ENCODE assay signal across 8 cellular contexts in the genomic region with DNA sequence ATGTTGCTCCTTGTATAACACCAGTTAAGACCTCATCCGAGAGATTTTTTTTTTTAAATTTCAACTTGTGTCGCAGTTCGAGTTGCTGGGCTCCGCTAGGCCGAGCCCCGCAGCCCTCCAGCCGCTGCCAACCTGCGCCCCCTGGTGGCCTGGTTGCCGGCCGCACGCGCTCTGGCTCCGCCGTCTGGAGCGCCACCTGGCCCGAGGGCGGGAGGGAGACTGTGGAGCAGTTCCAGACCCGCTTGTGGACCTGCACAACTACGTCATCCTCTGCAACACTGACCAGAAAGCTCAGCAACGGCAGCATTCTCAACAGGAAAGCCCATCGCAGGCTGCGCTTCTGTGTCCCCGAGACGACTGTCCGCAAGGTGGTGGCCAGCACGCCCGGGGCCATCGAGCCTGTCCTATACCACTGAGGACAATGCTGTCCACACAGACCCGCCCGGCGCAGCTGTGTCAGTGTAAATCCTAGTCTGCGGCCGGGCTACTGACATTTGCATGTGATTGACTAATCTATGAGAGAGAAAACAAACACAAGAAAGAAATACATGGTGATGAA. TPM values are rescaled to one million over a fixed set of nuclear protein-coding genes. Genes with fewer than 3 reads are reported as not detected.
A peak's percentile ranks its signal among the peaks of the same experiment; 100 is the strongest.
DNase-seq lines count a peak whose midpoint lies in the region; ATAC-seq and TF ChIP-seq lines count a peak whose summit lies in the region.

No MANE protein-coding gene starts in this region.

- peaks cover 3% of the 10 kb centered on the region for H3K27me3 Mint-ChIP-seq in activated CD4-positive, alpha-beta T cell treated with anti-CD3 and anti-CD28 coated beads for 36 hours
- peaks cover 26% of the 10 kb centered on the region for H3K27me3 Mint-ChIP-seq in chondrocyte (ENCODE audit: low read depth)

- no peaks in the 10 kb centered on the region for H3K36me3 Mint-ChIP-seq in activated CD4-positive, alpha-beta T cell treated with anti-CD3 and anti-CD28 coated beads for 36 hours (ENCODE audit: low read depth)
- H3K36me3 Mint-ChIP-seq in chondrocyte (ENCODE audit: low read depth) = peaks cover 1% of the 10 kb centered on the region

- POLR2A ChIA-PET in activated CD4-positive, alpha-beta T cell treated with anti-CD3 and anti-CD28 coated beads for 36 hours (lab: Charles Lee) = no interaction called here

- H3K4me3 Mint-ChIP-seq in activated CD4-positive, alpha-beta T cell treated with anti-CD3 and anti-CD28 coated beads for 36 hours = peak overlapping the region; percentile 54
- H3K4me3 Mint-ChIP-seq in chondrocyte (ENCODE audit: unreplicated experiment) = peak overlapping the region; percentile 73

- CTCF ChIA-PET in activated CD4-positive, alpha-beta T cell treated with anti-CD3 and anti-CD28 coated beads for 36 hours (lab: Charles Lee) = interaction anchor here (0.6 to 2.5 kb wide), 14 partner anchors 10 to 291 kb away, joined by 3 to 12 read pairs (median 4); a partner anchor contains a TSS

- intact Hi-C loops in activated CD4-positive, alpha-beta T cell treated with anti-CD3 and anti-CD28 coated beads for 36 hours (cut with DNase I, micrococcal nuclease) = loop anchor here (1.0 to 10.0 kb wide), 8 partner anchors 14 to 596 kb away; a partner anchor contains a TSS

- ATAC-seq in GM18861 (IDR thresholded peaks at IDR 0.05; ENCODE audit: unreplicated experiment) = peak; percentile 98
- peak; percentile 98 for ATAC-seq in HG03103 (IDR thresholded peaks at IDR 0.05; ENCODE audit: low read depth, unreplicated experiment)
- peak; percentile 100 for ATAC-seq in activated CD4-positive, alpha-beta T cell treated with anti-CD3 and anti-CD28 coated beads for 36 hours

- peak; percentile 74 for DNase-seq in ACHN
- DNase-seq in NCI-H345 treated with DMSO at 0.1 percent for 48 hours (lab: John Stamatoyannopoulos, UW; ENCODE audit: unreplicated experiment) = peak; percentile 28
- peak; percentile 92 for DNase-seq in activated CD4-positive, alpha-beta T cell treated with anti-CD3 and anti-CD28 coated beads for 36 hours
- no peak for DNase-seq in chondrocyte (ENCODE audit: low spot score)
- DNase-seq in kidney tubule cell (ENCODE audit: low spot score) = peak; percentile 85
- peak; percentile 77 to 92 (median 78) for DNase-seq in stimulated activated CD4-positive, alpha-beta T cell treated with anti-CD3 and anti-CD28 coated beads, Interleukin-1b, Interleukin-23, amount 100 ng/mL, for 24 hours (ENCODE audit: low read depth in 4 of 4, low spot score in 1 of 4)

- in situ Hi-C loops in ACHN (cut with HindIII; ENCODE audit: low pct_ligation_motif_present, low pct_unique_long_range_greater_than_20kb, low sequenced_read_pairs) = no loop called here

- no peak overlapping the region for H3K27ac Mint-ChIP-seq in activated CD4-positive, alpha-beta T cell treated with anti-CD3 and anti-CD28 coated beads for 36 hours
- H3K27ac Mint-ChIP-seq in chondrocyte (ENCODE audit: unreplicated experiment) = no peak overlapping the region

- TF ChIP-seq CTCF in chondrocyte (IDR thresholded peaks at IDR 0.05) = peak; percentile 100

- H3K9me3 Mint-ChIP-seq in activated CD4-positive, alpha-beta T cell treated with anti-CD3 and anti-CD28 coated beads for 36 hours (ENCODE audit: low read depth) = no peaks in the 10 kb centered on the region
- no peaks in the 10 kb centered on the region for H3K9me3 Mint-ChIP-seq in chondrocyte (ENCODE audit: low read depth)

- peaks cover 16% of the 10 kb centered on the region for H3K4me1 Mint-ChIP-seq in activated CD4-positive, alpha-beta T cell treated with anti-CD3 and anti-CD28 coated beads for 36 hours
- peaks cover 11% of the 10 kb centered on the region for H3K4me1 Mint-ChIP-seq in chondrocyte (ENCODE audit: low read depth)

RNA-seq across cellular contexts. Expression of a gene that starts 39.1 kb away (rescaled TPM):
- total RNA-seq in activated CD4-positive, alpha-beta T cell treated with anti-CD3 and anti-CD28 coated beads for 36 hours = under 1 TPM; 0.25 to 0.37 TPM
- total RNA-seq in chondrocyte = 0.26 to 0.57 TPM (median 0.41 TPM) in 3 replicates
